8 cellular contexts compared by ENCODE assay signal in the genomic region with DNA sequence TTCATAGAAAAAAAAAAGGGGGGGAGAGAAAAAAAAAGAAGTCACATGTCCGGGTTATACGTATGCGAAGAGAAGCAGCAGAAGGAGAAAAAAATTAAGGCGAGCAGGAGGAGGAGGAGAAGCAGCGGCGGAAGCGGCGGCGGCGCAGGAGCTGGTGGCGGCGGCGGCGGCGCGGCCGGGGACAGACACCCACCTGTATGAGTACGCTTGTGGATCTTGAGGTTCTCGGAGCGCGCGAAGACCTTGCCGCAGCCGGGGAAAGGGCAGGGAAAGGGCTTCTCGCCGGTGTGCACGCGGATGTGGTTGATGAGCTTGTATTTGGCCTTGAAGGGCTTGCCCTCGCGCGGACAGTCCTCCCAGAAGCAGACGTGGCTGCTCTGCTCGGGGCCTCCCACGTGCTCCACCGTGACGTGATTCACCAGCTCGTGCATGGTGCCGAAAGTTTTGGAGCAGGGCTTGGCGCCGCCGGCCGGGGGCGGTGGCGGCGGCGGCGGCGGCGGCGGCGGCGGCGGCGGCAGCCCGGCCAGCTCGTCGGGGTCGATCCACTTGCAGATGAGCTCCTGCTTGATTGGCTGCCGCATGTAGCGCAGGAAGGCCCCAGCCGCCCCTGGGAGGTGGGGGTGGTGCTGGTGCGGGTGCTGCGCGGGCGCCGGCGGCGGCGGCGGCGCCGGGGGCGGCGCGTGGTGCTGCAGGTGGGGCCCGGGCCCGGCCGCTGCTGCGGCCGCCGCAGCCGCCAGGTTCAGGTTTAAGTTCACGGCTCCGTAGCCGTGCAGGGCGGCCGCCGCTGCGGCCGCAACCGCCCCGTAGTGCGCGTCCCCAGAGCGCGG. TPM values are rescaled to one million over a fixed set of nuclear protein-coding genes. Genes with fewer than 3 reads are reported as not detected.
DNase-seq lines count a peak whose midpoint lies in the region; ATAC-seq and TF ChIP-seq lines count a peak whose summit lies in the region.

No MANE protein-coding gene starts in this region.

- H3K27ac ChIP-seq in angular gyrus (ENCODE audit: low read depth, low read length) (peak overlapping the region; percentile 78), upper lobe of left lung (no peak overlapping the region), thyroid gland (no peak overlapping the region)

- intact Hi-C loops in thyroid gland (cut with DNase I), result no loop called here

- peak; percentile 53 for DNase-seq in activated naive CD4-positive, alpha-beta T cell treated with Interleukin-2 at 50 U/mL for 16 hours
- DNase-seq in activated naive CD4-positive, alpha-beta T cell (lab: John Stamatoyannopoulos, UW), result no peak
- DNase-seq in NCI-H2196 treated with DMSO at 0.1 percent for 48 hours (lab: John Stamatoyannopoulos, UW; ENCODE audit: unreplicated experiment), result peak; percentile 31
- DNase-seq in left lobe of liver (ENCODE audit: low spot score), result no peak
- peak in 1 of 2 donors; percentile 84 for DNase-seq in upper lobe of left lung
- DNase-seq in thyroid gland, result no peak
- no peak for DNase-seq in GM19238 (ENCODE audit: insufficient read length, low spot score)

- peaks cover 9 to 87% (median 55%) of the 10 kb centered on the region in 4 donors for H3K27me3 ChIP-seq in upper lobe of left lung
- H3K27me3 ChIP-seq in thyroid gland, result peaks cover 80% of the 10 kb centered on the region

- 2 to 3% methylated on average over 36 to 42 of the region's 96 CpGs for WGBS in upper lobe of left lung, 2 donors
- 4 to 5% methylated on average over 31 of the region's 96 CpGs for WGBS in thyroid gland, 2 donors

- no peak for TF ChIP-seq EP300 in upper lobe of left lung (IDR thresholded peaks at IDR 0.05)

- H3K9me3 ChIP-seq in upper lobe of left lung (peaks cover 0 to 3% (median 0%) of the 10 kb centered on the region in 4 donors), thyroid gland (no peaks in the 10 kb centered on the region)

- peak overlapping the region in 3 of 4 donors; percentile 26 to 33 (median 31) for H3K4me3 ChIP-seq in upper lobe of left lung
- peak overlapping the region in 1 of 3 donors; percentile 6 for H3K4me3 ChIP-seq in thyroid gland (replicated peaks in 1 of 3)

- TF ChIP-seq POLR2A in upper lobe of left lung (IDR thresholded peaks at IDR 0.05) (no peak), thyroid gland (IDR thresholded peaks at IDR 0.05) (no peak)

- no peaks in the 10 kb centered on the region for H3K36me3 ChIP-seq in upper lobe of left lung
- H3K36me3 ChIP-seq in thyroid gland, result no peaks in the 10 kb centered on the region

- H3K4me1 ChIP-seq in upper lobe of left lung (peaks cover 31 to 42% (median 33%) of the 10 kb centered on the region in 4 donors), thyroid gland (peaks cover 20 to 35% of the 10 kb centered on the region in 2 donors)

- TF ChIP-seq CTCF in upper lobe of left lung (IDR thresholded peaks at IDR 0.05) (no peak), thyroid gland (IDR thresholded peaks at IDR 0.05) (no peak)

- ATAC-seq in left lobe of liver (peak; percentile 76), upper lobe of left lung (ENCODE audit: low FRiP score in 2 of 2) (no peak)

RNA-seq across cellular contexts. Expression of gene ZIC5, which starts 1.4 kb away (rescaled TPM):
- not detected for total RNA-seq in left lobe of liver
- total RNA-seq in upper lobe of left lung, result under 1 TPM in 1 of 6 donors, not detected in 5; 0.07 TPM
- not detected for total RNA-seq in thyroid gland

RNA-seq across cellular contexts. Expression of gene ZIC2, which starts 11.4 kb away (rescaled TPM):
- 0.38 TPM for total RNA-seq in left lobe of liver
- under 1 TPM in 2 of 6 donors, not detected in 4; 0.69 to 0.84 TPM for total RNA-seq in upper lobe of left lung
- not detected for total RNA-seq in thyroid gland

Comparison
In these comparisons a context has a peak if more than half of its experiments do, and no peak if none do; other contexts are left out.
1. DNase-seq: peak in activated naive CD4-positive, alpha-beta T cell treated with Interleukin-2 at 50 U/mL for 16 hours (single experiment) and NCI-H2196 treated with DMSO at 0.1 percent for 48 hours (single experiment); none in activated naive CD4-positive, alpha-beta T cell (0 of 4), left lobe of liver (single experiment), thyroid gland (0 of 2) and GM19238 (single experiment).